Comparison of ENCODE assay signal across 8 cellular contexts in genomic region chr10:103966671-103967432, GRCh38. TPM values are rescaled to one million over a fixed set of nuclear protein-coding genes. Genes with fewer than 3 reads are reported as not detected.
DNase-seq lines count a peak whose midpoint lies in the region; ATAC-seq and TF ChIP-seq lines count a peak whose summit lies in the region.

TSS of gene SLK (plus strand) at chr10:103967140. CDS start at chr10:103967746, 606 bp downstream.

- 0 to 1% (median 0%) methylated on average over 5 to 90 of the region's 90 CpGs for WGBS in spleen, 5 donors

- peak; percentile 88 for DNase-seq in 8988T
- peak; percentile 35 for DNase-seq in NCI-H2196 treated with DMSO at 0.1 percent for 48 hours (lab: John Stamatoyannopoulos, UW; ENCODE audit: unreplicated experiment)
- peak; percentile 89 for DNase-seq in activated B cell treated with CpG ODN at 0.5 μM for 24 hours
- DNase-seq in cardiac fibroblast (ENCODE audit: low read depth in 2 of 2), result peak; percentile 79 to 89
- peak; percentile 83 for DNase-seq in inferior parietal cortex (ENCODE audit: extremely low spot score)
- DNase-seq in spleen, result peak; percentile 96

- H3K27ac ChIP-seq in spleen, result peak within 1 kb of the TSS; percentile 90 to 99 (median 98)

- H3K36me3 ChIP-seq in spleen, result no peaks in the 10 kb centered on the region

- H3K36me3 Mint-ChIP-seq in activated B cell treated with CpG ODN at 0.5 μM for 24 hours (ENCODE audit: low read depth), result peaks cover 11% of the 10 kb centered on the region

- peaks cover 23 to 55% (median 44%) of the 10 kb centered on the region in 6 donors for H3K4me1 ChIP-seq in spleen

- no peaks in the 10 kb centered on the region for H3K27me3 Mint-ChIP-seq in activated B cell treated with CpG ODN at 0.5 μM for 24 hours

- no peaks in the 10 kb centered on the region for H3K9me3 Mint-ChIP-seq in activated B cell treated with CpG ODN at 0.5 μM for 24 hours

- TF ChIP-seq CTCF in activated B cell treated with CpG ODN at 0.5 μM for 24 hours (IDR thresholded peaks at IDR 0.05) (no peak), cardiac fibroblast (IDR thresholded peaks at IDR 0.05; ENCODE audit: low read depth, low read length) (no peak), spleen (IDR thresholded peaks at IDR 0.05 in 8 of 11, conservative IDR thresholded peaks at IDR 0.05 in 3 of 11) (no peak)

- ATAC-seq in GM18511 (IDR thresholded peaks at IDR 0.05; ENCODE audit: unreplicated experiment) (peak; percentile 75), HG03025 (IDR thresholded peaks at IDR 0.05; ENCODE audit: low FRiP score, unreplicated experiment) (peak; percentile 71), activated B cell treated with CpG ODN at 0.5 μM for 24 hours (ENCODE audit: low read depth) (peak; percentile 87)

- H3K4me3 ChIP-seq in cardiac fibroblast (replicated peaks in 1 of 2; ENCODE audit: low read depth in 2 of 2, low read length in 2 of 2) (peak within 1 kb of the TSS; percentile 72 to 86), spleen (peak within 1 kb of the TSS; percentile 71 to 94 (median 78))

- H3K27ac Mint-ChIP-seq in activated B cell treated with CpG ODN at 0.5 μM for 24 hours, result peak within 1 kb of the TSS; percentile 92

- no peaks in the 10 kb centered on the region for H3K27me3 ChIP-seq in spleen (replicated peaks in 1 of 7)

- no peaks in the 10 kb centered on the region for H3K9me3 ChIP-seq in spleen

- POLR2A ChIA-PET in activated B cell treated with CpG ODN at 0.5 μM for 24 hours (lab: Charles Lee), result interaction anchor here (0.8 to 3.0 kb wide), 5 partner anchors 16 to 154 kb away, joined by 3 to 28 read pairs (median 4); partner anchors contain the start of gene SFR1

- H3K4me3 Mint-ChIP-seq in activated B cell treated with CpG ODN at 0.5 μM for 24 hours, result peak within 1 kb of the TSS; percentile 95

- CTCF ChIA-PET in activated B cell treated with CpG ODN at 0.5 μM for 24 hours (lab: Charles Lee), result interaction anchor here (1.0 kb wide), 1 partner anchor 79 kb away, joined by 3 read pairs; no protein-coding TSS in a partner anchor

- intact Hi-C loops in activated B cell treated with CpG ODN at 0.5 μM for 24 hours (cut with micrococcal nuclease) (loop anchor here (1.0 to 5.0 kb wide), 5 partner anchors 49 to 385 kb away; partner anchors contain the start of genes GSTO2 and STN1), spleen (cut with DNase I; ENCODE audit: low total_unique reads) (loop anchor here (10.0 kb wide), 1 partner anchor 158 kb away; the partner anchor contains the start of gene SFR1)

- peaks cover 42% of the 10 kb centered on the region for H3K4me1 Mint-ChIP-seq in activated B cell treated with CpG ODN at 0.5 μM for 24 hours

- TF ChIP-seq POLR2A in spleen (IDR thresholded peaks at IDR 0.05), result peak in 2 of 3 donors; percentile 85 to 86

RNA-seq across cellular contexts. Expression of gene SLK, which starts in this region (rescaled TPM):
- total RNA-seq in activated B cell treated with CpG ODN at 0.5 μM for 24 hours (12.8 and 14.0 TPM in 2 replicates), spleen (10 to 100 TPM; 28.9 to 47.4 (median 39.0) TPM)
- polyA plus RNA-seq in spleen, result 1 to 10 TPM; 5.6 to 9.1 (median 5.8) TPM

Comparison
In these comparisons a context has a peak if more than half of its experiments do, and no peak if none do; other contexts are left out.
1. Peak in every context shown above with its lines: DNase-seq, ATAC-seq, H3K4me3 ChIP-seq and H3K27ac ChIP-seq.
2. DNase-seq: peak in every context shown above with its lines; median percentile 96 in spleen; 89 in activated B cell treated with CpG ODN at 0.5 μM for 24 hours; 88 in 8988T; 84 in cardiac fibroblast; 83 in inferior parietal cortex; 35 in NCI-H2196 treated with DMSO at 0.1 percent for 48 hours.